In genomic region chr4:122669911-122670738, GRCh38 we compare ENCODE assay signal across 22 cellular contexts. TPM values are rescaled to one million over a fixed set of nuclear protein-coding genes. Genes with fewer than 3 reads are reported as not detected.
"Had no signal": no experiment of that assay in that cellular context is flagged by ENCODE, and none has a peak within 500 bp of the region (broad histone marks: within the 10 kb centered on the region; RNA-seq: fewer than 3 reads in every experiment).

No MANE protein-coding gene starts in this region.

- H3K27me3 ChIP-seq: body of pancreas, esophagus muscularis mucosa, SJSA1, tibial artery had no signal

- H3K27me3 Mint-ChIP-seq: activated naive CD4-positive, alpha-beta T cell treated with anti-CD3 and anti-CD28 coated beads, Interleukin-2, amount 50 U/mL, for 24 hours had no signal

- H3K4me3 Mint-ChIP-seq: activated CD8-positive, alpha-beta T cell treated with anti-CD3 and anti-CD28 coated beads for 36 hours; activated naive CD4-positive, alpha-beta T cell treated with anti-CD3 and anti-CD28 coated beads, Interleukin-2, amount 50 U/mL, for 24 hours; naive thymus-derived CD8-positive, alpha-beta T cell; stimulated activated memory B cell treated with anti-CD40 and anti-IgM and Interleukin-4, amounts not matched to agents 10 μg/mL and 1 μg/mL and 100 μg/mL, for 72 hours had no signal

- H3K4me3 ChIP-seq: body of pancreas, coronary artery, esophagus muscularis mucosa, left ventricle myocardium inferior, SJSA1, tibial artery had no signal

- H3K36me3 ChIP-seq: esophagus muscularis mucosa, left ventricle myocardium inferior, SJSA1, tibial artery had no signal

- H3K4me1 Mint-ChIP-seq: stimulated activated memory B cell treated with anti-CD40 and anti-IgM and Interleukin-4, amounts not matched to agents 10 μg/mL and 1 μg/mL and 100 μg/mL, for 72 hours had no signal

- DNase-seq: activated CD4-positive, CD25-positive, alpha-beta regulatory T cell; activated CD8-positive, alpha-beta T cell treated with anti-CD3 and anti-CD28 coated beads for 36 hours; amniotic stem cell; body of pancreas; central memory CD4-positive, alpha-beta T cell; effector CD4-positive, alpha-beta T cell; hypothalamus; left ventricle myocardium inferior; nucleus accumbens; retina; stimulated activated CD4-positive, alpha-beta T cell treated with anti-CD3 and anti-CD28 coated beads, Interleukin-2, amount 100 ng/mL, for 48 hours; tibial artery had no signal

- H3K4me1 ChIP-seq: body of pancreas had no signal

- H3K27ac ChIP-seq: body of pancreas, coronary artery, esophagus muscularis mucosa, left ventricle myocardium inferior, SJSA1, tibial artery had no signal

- H3K27ac Mint-ChIP-seq: activated CD8-positive, alpha-beta T cell treated with anti-CD3 and anti-CD28 coated beads for 36 hours; naive thymus-derived CD8-positive, alpha-beta T cell; stimulated activated memory B cell treated with anti-CD40 and anti-IgM and Interleukin-4, amounts not matched to agents 10 μg/mL and 1 μg/mL and 100 μg/mL, for 72 hours had no signal

- H3K36me3 Mint-ChIP-seq: naive thymus-derived CD8-positive, alpha-beta T cell; stimulated activated memory B cell treated with anti-CD40 and anti-IgM and Interleukin-4, amounts not matched to agents 10 μg/mL and 1 μg/mL and 100 μg/mL, for 72 hours had no signal

- H3K9me3 Mint-ChIP-seq: activated CD8-positive, alpha-beta T cell treated with anti-CD3 and anti-CD28 coated beads for 36 hours; naive thymus-derived CD8-positive, alpha-beta T cell; stimulated activated memory B cell treated with anti-CD40 and anti-IgM and Interleukin-4, amounts not matched to agents 10 μg/mL and 1 μg/mL and 100 μg/mL, for 72 hours had no signal

- H3K9me3 ChIP-seq: body of pancreas, esophagus muscularis mucosa, left ventricle myocardium inferior, SJSA1, tibial artery had no signal

- ATAC-seq: activated CD8-positive, alpha-beta T cell treated with anti-CD3 and anti-CD28 coated beads for 36 hours; body of pancreas; naive thymus-derived CD8-positive, alpha-beta T cell; stimulated activated memory B cell treated with anti-CD40 and anti-IgM and Interleukin-4, amounts not matched to agents 10 μg/mL and 1 μg/mL and 100 μg/mL, for 72 hours had no signal

RNA-seq across cellular contexts. Expression of gene IL21, which starts 49.3 kb away (rescaled TPM):
- total RNA-seq: body of pancreas; esophagus muscularis mucosa; fibroblast of villous mesenchyme; glomerular endothelial cell; kidney epithelial cell; left ventricle myocardium inferior; mucosa of gallbladder; naive thymus-derived CD8-positive, alpha-beta T cell; SJSA1 had no signal
- polyA plus RNA-seq: naive thymus-derived CD8-positive, alpha-beta T cell had no signal
